22 cellular contexts compared by ENCODE assay signal in the genomic region with DNA sequence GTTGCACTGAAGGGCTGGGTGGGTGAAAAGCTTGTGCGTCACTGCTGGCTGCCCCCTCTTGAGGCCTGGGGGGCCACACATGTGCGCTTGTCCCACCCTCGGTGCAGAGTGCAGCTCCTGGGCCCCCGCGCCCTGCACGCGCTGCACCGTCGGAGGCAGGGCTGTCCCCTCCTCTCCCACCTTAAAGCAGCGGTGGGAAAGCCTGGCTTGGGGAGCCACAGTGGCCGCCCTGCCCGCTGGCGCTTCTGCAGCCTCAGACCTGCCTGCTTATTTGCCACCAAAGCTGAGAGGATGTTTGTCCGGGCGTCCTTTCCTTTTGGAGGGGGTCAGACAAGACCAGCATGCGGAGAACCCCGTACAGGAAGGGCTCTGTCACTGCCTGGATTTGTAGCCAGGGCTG. TPM values are rescaled to one million over a fixed set of nuclear protein-coding genes. Genes with fewer than 3 reads are reported as not detected.
"Had no signal": no experiment of that assay in that cellular context is flagged by ENCODE, and none has a peak within 500 bp of the region (broad histone marks: within the 10 kb centered on the region; RNA-seq: fewer than 3 reads in every experiment).

No MANE protein-coding gene starts in this region.

- H3K4me3 ChIP-seq: adrenal gland, ascending aorta, esophagus muscularis mucosa, gastroesophageal sphincter, sigmoid colon, smooth muscle cell, testis, vagina had no signal

- H3K27me3 ChIP-seq: adrenal gland, ascending aorta, esophagus muscularis mucosa, gastroesophageal sphincter, sigmoid colon, testis, vagina had no signal

- H3K9me3 ChIP-seq: adrenal gland, ascending aorta, esophagus muscularis mucosa, gastroesophageal sphincter, sigmoid colon, testis, vagina had no signal

- DNase-seq: activated CD4-positive, alpha-beta T cell treated with anti-CD3 and anti-CD28 coated beads for 1 hour; activated CD4-positive, alpha-beta T cell treated with anti-CD3 and anti-CD28 coated beads, Interleukin-2, amount 50 U/mL, for 4 hours; activated CD8-positive, alpha-beta memory T cell treated with anti-CD3 and anti-CD28 coated beads for 24 hours; activated CD8-positive, alpha-beta memory T cell treated with anti-CD3 and anti-CD28 coated beads, Interleukin-2, amount 50 U/mL, for 4 hours; activated T-cell treated with anti-CD3 and anti-CD28 coated beads, Interleukin-2, amount 50 U/mL, for 24 hours; adrenal gland; head of caudate nucleus; sigmoid colon; stimulated activated CD4-positive, alpha-beta T cell treated with anti-CD3 and anti-CD28 coated beads, Interleukin-15, amount 100 ng/mL, for 24 hours; testis; trophoblast cell had no signal

- FAIRE-seq: colon, islet of Langerhans had no signal

- H3K4me1 ChIP-seq: ascending aorta, testis had no signal

- H3K27ac ChIP-seq: adrenal gland, ascending aorta, esophagus muscularis mucosa, gastroesophageal sphincter, testis had no signal

- ATAC-seq: activated naive CD4-positive, alpha-beta T cell treated with anti-CD3 and anti-CD28 coated beads, Interleukin-2, amount 50 U/mL, for 72 hours; activated T-helper 17 cell treated with anti-CD3 and anti-CD28 coated beads, Interleukin-2, amount 50 U/mL, for 72 hours; gastroesophageal sphincter; natural killer cell treated with Interleukin-12 subunit alpha and Interleukin-12 subunit beta and Interleukin-15 and Interleukin-18, amount 100 ng/mL, for 72 hours; stimulated activated memory B cell treated with anti-CD40 and anti-IgM and Interleukin-4, amounts not matched to agents 10 μg/mL and 1 μg/mL and 100 μg/mL, for 72 hours had no signal

RNA-seq across cellular contexts. Expression of gene AMH, which starts 39.7 kb away (rescaled TPM):
- total RNA-seq: ascending aorta had no signal

RNA-seq across cellular contexts. Expression of gene JSRP1, which starts 46.8 kb away (rescaled TPM):
- total RNA-seq: ascending aorta, esophagus muscularis mucosa, smooth muscle cell, vagina had no signal
- polyA plus RNA-seq: smooth muscle cell had no signal
